1 cellular context compared by ENCODE assay signal in genomic region chr1:40257688-40258444, GRCh38.
TF ChIP-seq lines count a peak whose summit lies in the region.

TSS of gene ZMPSTE24 (plus strand) at chr1:40258236. CDS start at chr1:40258272, 36 bp downstream.

TF ChIP-seq in K562, 482 proteins besides CTCF, POLR2A, EP300 and RAD21 (continued from another document and continues in another):
- peak; percentile 91 for TF ChIP-seq TFAP4 (CRISPR knock-in tag; IDR thresholded peaks at IDR 0.05; ENCODE audit: borderline replicate concordance)
- TF ChIP-seq, protein P1, sequence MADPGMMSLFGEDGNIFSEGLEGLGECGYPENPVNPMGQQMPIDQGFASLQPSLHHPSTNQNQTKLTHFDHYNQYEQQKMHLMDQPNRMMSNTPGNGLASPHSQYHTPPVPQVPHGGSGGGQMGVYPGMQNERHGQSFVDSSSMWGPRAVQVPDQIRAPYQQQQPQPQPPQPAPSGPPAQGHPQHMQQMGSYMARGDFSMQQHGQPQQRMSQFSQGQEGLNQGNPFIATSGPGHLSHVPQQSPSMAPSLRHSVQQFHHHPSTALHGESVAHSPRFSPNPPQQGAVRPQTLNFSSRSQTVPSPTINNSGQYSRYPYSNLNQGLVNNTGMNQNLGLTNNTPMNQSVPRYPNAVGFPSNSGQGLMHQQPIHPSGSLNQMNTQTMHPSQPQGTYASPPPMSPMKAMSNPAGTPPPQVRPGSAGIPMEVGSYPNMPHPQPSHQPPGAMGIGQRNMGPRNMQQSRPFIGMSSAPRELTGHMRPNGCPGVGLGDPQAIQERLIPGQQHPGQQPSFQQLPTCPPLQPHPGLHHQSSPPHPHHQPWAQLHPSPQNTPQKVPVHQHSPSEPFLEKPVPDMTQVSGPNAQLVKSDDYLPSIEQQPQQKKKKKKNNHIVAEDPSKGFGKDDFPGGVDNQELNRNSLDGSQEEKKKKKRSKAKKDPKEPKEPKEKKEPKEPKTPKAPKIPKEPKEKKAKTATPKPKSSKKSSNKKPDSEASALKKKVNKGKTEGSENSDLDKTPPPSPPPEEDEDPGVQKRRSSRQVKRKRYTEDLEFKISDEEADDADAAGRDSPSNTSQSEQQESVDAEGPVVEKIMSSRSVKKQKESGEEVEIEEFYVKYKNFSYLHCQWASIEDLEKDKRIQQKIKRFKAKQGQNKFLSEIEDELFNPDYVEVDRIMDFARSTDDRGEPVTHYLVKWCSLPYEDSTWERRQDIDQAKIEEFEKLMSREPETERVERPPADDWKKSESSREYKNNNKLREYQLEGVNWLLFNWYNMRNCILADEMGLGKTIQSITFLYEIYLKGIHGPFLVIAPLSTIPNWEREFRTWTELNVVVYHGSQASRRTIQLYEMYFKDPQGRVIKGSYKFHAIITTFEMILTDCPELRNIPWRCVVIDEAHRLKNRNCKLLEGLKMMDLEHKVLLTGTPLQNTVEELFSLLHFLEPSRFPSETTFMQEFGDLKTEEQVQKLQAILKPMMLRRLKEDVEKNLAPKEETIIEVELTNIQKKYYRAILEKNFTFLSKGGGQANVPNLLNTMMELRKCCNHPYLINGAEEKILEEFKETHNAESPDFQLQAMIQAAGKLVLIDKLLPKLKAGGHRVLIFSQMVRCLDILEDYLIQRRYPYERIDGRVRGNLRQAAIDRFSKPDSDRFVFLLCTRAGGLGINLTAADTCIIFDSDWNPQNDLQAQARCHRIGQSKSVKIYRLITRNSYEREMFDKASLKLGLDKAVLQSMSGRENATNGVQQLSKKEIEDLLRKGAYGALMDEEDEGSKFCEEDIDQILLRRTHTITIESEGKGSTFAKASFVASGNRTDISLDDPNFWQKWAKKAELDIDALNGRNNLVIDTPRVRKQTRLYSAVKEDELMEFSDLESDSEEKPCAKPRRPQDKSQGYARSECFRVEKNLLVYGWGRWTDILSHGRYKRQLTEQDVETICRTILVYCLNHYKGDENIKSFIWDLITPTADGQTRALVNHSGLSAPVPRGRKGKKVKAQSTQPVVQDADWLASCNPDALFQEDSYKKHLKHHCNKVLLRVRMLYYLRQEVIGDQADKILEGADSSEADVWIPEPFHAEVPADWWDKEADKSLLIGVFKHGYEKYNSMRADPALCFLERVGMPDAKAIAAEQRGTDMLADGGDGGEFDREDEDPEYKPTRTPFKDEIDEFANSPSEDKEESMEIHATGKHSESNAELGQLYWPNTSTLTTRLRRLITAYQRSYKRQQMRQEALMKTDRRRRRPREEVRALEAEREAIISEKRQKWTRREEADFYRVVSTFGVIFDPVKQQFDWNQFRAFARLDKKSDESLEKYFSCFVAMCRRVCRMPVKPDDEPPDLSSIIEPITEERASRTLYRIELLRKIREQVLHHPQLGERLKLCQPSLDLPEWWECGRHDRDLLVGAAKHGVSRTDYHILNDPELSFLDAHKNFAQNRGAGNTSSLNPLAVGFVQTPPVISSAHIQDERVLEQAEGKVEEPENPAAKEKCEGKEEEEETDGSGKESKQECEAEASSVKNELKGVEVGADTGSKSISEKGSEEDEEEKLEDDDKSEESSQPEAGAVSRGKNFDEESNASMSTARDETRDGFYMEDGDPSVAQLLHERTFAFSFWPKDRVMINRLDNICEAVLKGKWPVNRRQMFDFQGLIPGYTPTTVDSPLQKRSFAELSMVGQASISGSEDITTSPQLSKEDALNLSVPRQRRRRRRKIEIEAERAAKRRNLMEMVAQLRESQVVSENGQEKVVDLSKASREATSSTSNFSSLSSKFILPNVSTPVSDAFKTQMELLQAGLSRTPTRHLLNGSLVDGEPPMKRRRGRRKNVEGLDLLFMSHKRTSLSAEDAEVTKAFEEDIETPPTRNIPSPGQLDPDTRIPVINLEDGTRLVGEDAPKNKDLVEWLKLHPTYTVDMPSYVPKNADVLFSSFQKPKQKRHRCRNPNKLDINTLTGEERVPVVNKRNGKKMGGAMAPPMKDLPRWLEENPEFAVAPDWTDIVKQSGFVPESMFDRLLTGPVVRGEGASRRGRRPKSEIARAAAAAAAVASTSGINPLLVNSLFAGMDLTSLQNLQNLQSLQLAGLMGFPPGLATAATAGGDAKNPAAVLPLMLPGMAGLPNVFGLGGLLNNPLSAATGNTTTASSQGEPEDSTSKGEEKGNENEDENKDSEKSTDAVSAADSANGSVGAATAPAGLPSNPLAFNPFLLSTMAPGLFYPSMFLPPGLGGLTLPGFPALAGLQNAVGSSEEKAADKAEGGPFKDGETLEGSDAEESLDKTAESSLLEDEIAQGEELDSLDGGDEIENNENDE (IDR thresholded peaks at IDR 0.05; ENCODE audit: low read depth, low read length), result no peak
- TF ChIP-seq, protein P2, sequence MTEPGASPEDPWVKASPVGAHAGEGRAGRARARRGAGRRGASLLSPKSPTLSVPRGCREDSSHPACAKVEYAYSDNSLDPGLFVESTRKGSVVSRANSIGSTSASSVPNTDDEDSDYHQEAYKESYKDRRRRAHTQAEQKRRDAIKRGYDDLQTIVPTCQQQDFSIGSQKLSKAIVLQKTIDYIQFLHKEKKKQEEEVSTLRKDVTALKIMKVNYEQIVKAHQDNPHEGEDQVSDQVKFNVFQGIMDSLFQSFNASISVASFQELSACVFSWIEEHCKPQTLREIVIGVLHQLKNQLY (CRISPR knock-in tag; conservative IDR thresholded peaks at IDR 0.05), result 0 out of 4 replicates have a peak, but pooled peaks of 1 of the 2 experiments have one; percentile 64
- TF ChIP-seq ETV1 (tag; conservative IDR thresholded peaks at IDR 0.05; ENCODE audit: low read depth), result peak; percentile 98
- peak; percentile 72; the same call in 1 of the 2 replicates for TF ChIP-seq ZBTB49 (CRISPR knock-in tag; IDR thresholded peaks at IDR 0.05; ENCODE audit: borderline replicate concordance)
- no peak for TF ChIP-seq ATF4 (CRISPR knock-in tag; IDR thresholded peaks at IDR 0.05)
- TF ChIP-seq MAX (CRISPR knock-in tag; IDR thresholded peaks at IDR 0.05), result peak; percentile 95
- peak; percentile 95 for TF ChIP-seq CREB3L1 (IDR thresholded peaks at IDR 0.05; ENCODE audit: borderline replicate concordance, low read depth)
- peak; percentile 77 for TF ChIP-seq RB1 (IDR thresholded peaks at IDR 0.05; ENCODE audit: low read depth)
- no peak for TF ChIP-seq KLF10 (CRISPR knock-in tag; IDR thresholded peaks at IDR 0.05)
- TF ChIP-seq, protein P3, sequence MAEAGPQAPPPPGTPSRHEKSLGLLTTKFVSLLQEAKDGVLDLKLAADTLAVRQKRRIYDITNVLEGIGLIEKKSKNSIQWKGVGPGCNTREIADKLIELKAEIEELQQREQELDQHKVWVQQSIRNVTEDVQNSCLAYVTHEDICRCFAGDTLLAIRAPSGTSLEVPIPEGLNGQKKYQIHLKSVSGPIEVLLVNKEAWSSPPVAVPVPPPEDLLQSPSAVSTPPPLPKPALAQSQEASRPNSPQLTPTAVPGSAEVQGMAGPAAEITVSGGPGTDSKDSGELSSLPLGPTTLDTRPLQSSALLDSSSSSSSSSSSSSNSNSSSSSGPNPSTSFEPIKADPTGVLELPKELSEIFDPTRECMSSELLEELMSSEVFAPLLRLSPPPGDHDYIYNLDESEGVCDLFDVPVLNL (CRISPR knock-in tag; IDR thresholded peaks at IDR 0.05; ENCODE audit: low read depth), result peak; percentile 28; the same call in 1 of the 2 replicates
- peak; percentile 52 for TF ChIP-seq PRDM10 (IDR thresholded peaks at IDR 0.05; ENCODE audit: partially characterized antibody)
- peak in 1 of 2 experiments; percentile 73; a peak in 1 of 4 replicates for TF ChIP-seq FOXA3 (CRISPR knock-in tag; conservative IDR thresholded peaks at IDR 0.05 in 1 of 2, IDR thresholded peaks at IDR 0.05 in 1 of 2)
